15 cellular contexts compared by ENCODE assay signal in genomic region chr4:139916041-139916440, GRCh38.
"Had no signal": no experiment of that assay in that cellular context is flagged by ENCODE, and none has a peak within 500 bp of the region (broad histone marks: within the 10 kb centered on the region; RNA-seq: fewer than 3 reads in every experiment).

No MANE protein-coding gene starts in this region.

- H3K27ac ChIP-seq: brain microvascular endothelial cell, dorsolateral prefrontal cortex, thoracic aorta, vagina had no signal

- ATAC-seq: activated CD4-positive, CD25-positive, alpha-beta regulatory T cell treated with anti-CD3 and anti-CD28 coated beads, Interleukin-2, amount 50 U/mL, for 24 hours; activated naive CD4-positive, alpha-beta T cell treated with anti-CD3 and anti-CD28 coated beads, Interleukin-2, amount 50 U/mL, for 72 hours; left colon; naive thymus-derived CD8-positive, alpha-beta T cell had no signal

- DNase-seq: activated CD4-positive, alpha-beta T cell treated with anti-CD3 and anti-CD28 coated beads, Interleukin-2, amount 50 U/mL, for 4 hours; activated effector memory CD4-positive, alpha-beta T cell treated with anti-CD3 and anti-CD28 coated beads, Interleukin-2, amount 50 U/mL, for 16 hours; activated T-cell treated with anti-CD3 and anti-CD28 coated beads, Interleukin-2, amount 50 U/mL, for 1 hour; amniotic stem cell; brain microvascular endothelial cell; dorsolateral prefrontal cortex; immature natural killer cell; left colon; naive thymus-derived CD8-positive, alpha-beta T cell; stimulated activated CD4-positive, alpha-beta T cell treated with anti-CD3 and anti-CD28 coated beads, Interleukin-2, amount 100 ng/mL, for 48 hours; stimulated activated CD8-positive, alpha-beta memory T cell treated with anti-CD3 and anti-CD28 coated beads, Interleukin-4, amount 100 ng/mL, for 48 hours had no signal

- H3K4me3 ChIP-seq: dorsolateral prefrontal cortex, thoracic aorta, vagina had no signal

- H3K36me3 ChIP-seq: brain microvascular endothelial cell, thoracic aorta, vagina had no signal

- H3K9me3 ChIP-seq: thoracic aorta, vagina had no signal
